25 cellular contexts compared by ENCODE assay signal in the genomic region with DNA sequence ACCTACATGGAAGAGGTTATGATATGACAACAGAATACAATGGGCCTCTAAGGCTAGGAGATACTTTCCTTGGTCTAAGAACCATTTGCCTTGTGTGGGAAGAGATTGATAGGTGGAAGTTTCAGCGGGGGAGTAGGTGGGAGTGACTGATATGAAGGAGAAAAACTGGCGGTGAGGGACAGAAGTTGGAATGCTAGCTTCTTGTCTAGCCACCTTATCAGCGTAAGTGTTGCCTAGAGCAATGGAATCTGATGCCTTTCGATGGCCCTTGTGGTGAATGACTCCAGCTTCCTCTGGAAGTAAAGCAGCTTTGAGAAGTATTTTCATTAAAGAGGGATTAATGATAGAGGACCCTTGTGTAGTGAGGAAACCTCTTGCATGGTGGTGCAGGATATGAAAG.
"Had no signal": no experiment of that assay in that cellular context is flagged by ENCODE, and none has a peak within 500 bp of the region (broad histone marks: within the 10 kb centered on the region; RNA-seq: fewer than 3 reads in every experiment).

No MANE protein-coding gene starts in this region.

- ATAC-seq: left cardiac atrium; left lobe of liver; lower lobe of right lung; mucosa of descending colon; naive thymus-derived CD4-positive, alpha-beta T cell; natural killer cell treated with Interleukin-12 subunit alpha and Interleukin-12 subunit beta and Interleukin-15 and Interleukin-18, amount 100 ng/mL, for 72 hours; right lobe of liver; stimulated activated memory B cell treated with anti-CD40 and anti-IgM and Interleukin-4, amounts not matched to agents 10 μg/mL and 1 μg/mL and 100 μg/mL, for 72 hours; stimulated activated naive CD8-positive, alpha-beta T cell treated with anti-CD3 and anti-CD28 coated beads, Interleukin-15, amount 100 ng/mL, for 72 hours had no signal

- H3K36me3 ChIP-seq: lower lobe of right lung, ovary, right atrium auricular region, right lobe of liver, tibial artery, uterus had no signal

- H3K4me3 ChIP-seq: hepatocyte, lower lobe of right lung, mucosa of descending colon, ovary, right atrium auricular region, right lobe of liver, smooth muscle cell, tibial artery, uterus had no signal

- H3K9me3 ChIP-seq: lower lobe of right lung, mucosa of descending colon, ovary, right atrium auricular region, right lobe of liver, tibial artery, uterus had no signal

- H3K27ac ChIP-seq: hepatocyte, lower lobe of right lung, ovary, right atrium auricular region, right lobe of liver, tibial artery, uterus had no signal

- H2AFZ ChIP-seq: hepatocyte had no signal

- H3K27me3 ChIP-seq: hepatocyte, ovary, right atrium auricular region, right lobe of liver, tibial artery, uterus had no signal

- DNase-seq: kidney glomerular epithelial cell; left cardiac atrium; lower lobe of right lung; mammary epithelial cell; mesenchymal stem cell; midbrain; mucosa of descending colon; naive thymus-derived CD4-positive, alpha-beta T cell; ovary; right lobe of liver; stimulated activated CD4-positive, alpha-beta T cell treated with anti-CD3 and anti-CD28 coated beads, Interleukin-1b, Interleukin-23, amount 100 ng/mL, for 48 hours; stimulated activated CD4-positive, alpha-beta T cell treated with anti-CD3 and anti-CD28 coated beads, Interleukin-2, amount 100 ng/mL, for 48 hours; stimulated activated CD4-positive, alpha-beta T cell treated with anti-CD3 and anti-CD28 coated beads, Interleukin-4, amount 100 ng/mL, for 4 hours; stimulated activated CD8-positive, alpha-beta memory T cell treated with anti-CD3 and anti-CD28 coated beads, Interleukin-4, amount 100 ng/mL, for 48 hours; stimulated activated naive CD4-positive, alpha-beta T cell treated with Interleukin-2 at 50 U/mL for 16 hours; stimulated activated naive CD8-positive, alpha-beta T cell treated with anti-CD3 and anti-CD28 coated beads, Interleukin-15, amount 100 ng/mL, for 72 hours; substantia nigra; tibial artery; uterus had no signal

- H3K4me1 ChIP-seq: lower lobe of right lung, right atrium auricular region, right lobe of liver, tibial artery, uterus had no signal

- H3K4me2 ChIP-seq: hepatocyte, smooth muscle cell had no signal

- H3K79me2 ChIP-seq: hepatocyte had no signal
